8 cellular contexts compared by ENCODE assay signal in the genomic region with DNA sequence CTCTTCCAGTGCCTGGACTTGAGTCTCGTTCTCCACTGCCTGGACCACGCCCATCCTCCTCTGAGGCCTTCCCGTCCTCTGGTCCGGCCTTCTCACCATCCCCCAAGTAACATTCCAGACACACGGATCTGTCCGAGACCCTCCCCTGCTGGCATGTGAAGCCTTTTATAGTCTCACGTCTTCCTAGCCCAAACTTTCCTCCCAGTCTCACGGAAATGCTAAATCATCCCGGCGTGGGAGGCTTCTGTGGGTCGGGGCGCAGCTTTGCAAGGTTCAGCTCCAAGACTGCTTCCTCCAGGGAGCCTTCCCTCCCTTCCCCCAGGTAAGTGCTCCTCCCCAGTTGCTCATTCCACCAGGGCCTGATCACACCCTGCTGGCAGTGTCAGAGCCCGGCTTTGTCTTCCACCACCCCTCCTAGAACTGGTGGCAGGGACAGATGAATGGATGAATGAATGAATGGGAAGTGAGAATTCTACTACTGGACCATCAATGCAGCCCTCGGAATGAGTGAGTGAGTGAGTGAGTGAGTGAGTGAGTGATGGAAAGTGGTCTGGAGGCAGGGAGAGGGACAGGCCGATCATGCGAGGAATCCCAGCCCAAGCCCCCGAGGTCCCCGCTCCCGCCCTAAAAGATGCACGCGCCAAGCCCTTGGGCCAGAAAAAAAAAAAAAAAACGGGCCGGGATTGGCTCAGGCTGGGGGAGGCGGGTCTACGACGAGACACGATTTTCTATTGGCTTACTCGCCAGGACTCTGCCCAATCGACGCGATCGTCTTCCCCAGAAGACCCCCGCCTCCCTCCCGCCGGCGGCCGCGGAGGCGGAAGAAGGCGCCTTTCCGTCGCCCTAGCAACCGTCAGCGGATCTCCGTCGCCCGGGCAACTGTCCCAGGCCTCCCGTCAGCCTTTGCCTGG. TPM values are rescaled to one million over a fixed set of nuclear protein-coding genes. Genes with fewer than 3 reads are reported as not detected.
A peak's percentile ranks its signal among the peaks of the same experiment; 100 is the strongest.
DNase-seq lines count a peak whose midpoint lies in the region; ATAC-seq and TF ChIP-seq lines count a peak whose summit lies in the region.

No MANE protein-coding gene starts in this region.

- DNase-seq in NCI-H510A treated with DMSO at 0.1 percent for 48 hours (lab: John Stamatoyannopoulos, UW) (peak; percentile 93), coronary artery (ENCODE audit: low spot score) (peak; percentile 96), kidney tubule cell (ENCODE audit: low spot score) (peak; percentile 94)
- DNase-seq in activated CD4-positive, alpha-beta T cell treated with anti-CD3 and anti-CD28 coated beads, Interleukin-2, amount 10 ng/mL, durations not matched to agents 7 days and 5 days: peak; percentile 84
- peak; percentile 9 to 52 for DNase-seq in stimulated activated CD4-positive, alpha-beta T cell treated with anti-CD3 and anti-CD28 coated beads, Interleukin-1b, Interleukin-23, amount 100 ng/mL, for 1 hour (ENCODE audit: low read depth in 2 of 2)
- no peak for DNase-seq in NK-92 treated with Interleukin-12 subunit alpha and Interleukin-12 subunit beta, amount 100 ng/mL, for 24 hours (lab: John Stamatoyannopoulos, UW)

- no peaks in the 10 kb centered on the region for H3K36me3 Mint-ChIP-seq in activated CD4-positive, alpha-beta T cell treated with anti-CD3 and anti-CD28 coated beads, Interleukin-2, amount 10 ng/mL, durations not matched to agents 7 days and 5 days (ENCODE audit: low read depth)

- H3K27ac ChIP-seq in coronary artery: peak overlapping the region; percentile 84 to 95

- peaks cover 14% of the 10 kb centered on the region for H3K27me3 Mint-ChIP-seq in activated CD4-positive, alpha-beta T cell treated with anti-CD3 and anti-CD28 coated beads, Interleukin-2, amount 10 ng/mL, durations not matched to agents 7 days and 5 days

- TF ChIP-seq CTCF in coronary artery (IDR thresholded peaks at IDR 0.05): no peak

- ATAC-seq in GM18517 (IDR thresholded peaks at IDR 0.05; ENCODE audit: unreplicated experiment) (peak; percentile 55), HG03342 (IDR thresholded peaks at IDR 0.05; ENCODE audit: unreplicated experiment) (peak; percentile 92)

- peaks cover 13% of the 10 kb centered on the region for H3K4me1 Mint-ChIP-seq in activated CD4-positive, alpha-beta T cell treated with anti-CD3 and anti-CD28 coated beads, Interleukin-2, amount 10 ng/mL, durations not matched to agents 7 days and 5 days

- CTCF ChIA-PET in activated CD4-positive, alpha-beta T cell treated with anti-CD3 and anti-CD28 coated beads, Interleukin-2, amount 10 ng/mL, durations not matched to agents 7 days and 5 days (lab: Charles Lee): interaction anchor here (0.5 kb wide), 1 partner anchor 15 kb away, joined by 3 read pairs; no protein-coding TSS in a partner anchor

- H3K27ac Mint-ChIP-seq in activated CD4-positive, alpha-beta T cell treated with anti-CD3 and anti-CD28 coated beads, Interleukin-2, amount 10 ng/mL, durations not matched to agents 7 days and 5 days: peak overlapping the region; percentile 31

- H3K4me3 ChIP-seq in coronary artery: peak overlapping the region; percentile 93

- no peaks in the 10 kb centered on the region for H3K9me3 Mint-ChIP-seq in activated CD4-positive, alpha-beta T cell treated with anti-CD3 and anti-CD28 coated beads, Interleukin-2, amount 10 ng/mL, durations not matched to agents 7 days and 5 days

- H3K4me3 Mint-ChIP-seq in activated CD4-positive, alpha-beta T cell treated with anti-CD3 and anti-CD28 coated beads, Interleukin-2, amount 10 ng/mL, durations not matched to agents 7 days and 5 days: peak overlapping the region; percentile 76

- POLR2A ChIA-PET in activated CD4-positive, alpha-beta T cell treated with anti-CD3 and anti-CD28 coated beads, Interleukin-2, amount 10 ng/mL, durations not matched to agents 7 days and 5 days (lab: Charles Lee): no interaction called here

RNA-seq across cellular contexts. Expression of a gene that starts 9.3 kb away (rescaled TPM):
- total RNA-seq in activated CD4-positive, alpha-beta T cell treated with anti-CD3 and anti-CD28 coated beads, Interleukin-2, amount 10 ng/mL, durations not matched to agents 7 days and 5 days: under 1 TPM; 0.32 to 0.42 TPM

RNA-seq across cellular contexts. Expression of a gene that starts 22.2 kb away (rescaled TPM):
- not detected for total RNA-seq in activated CD4-positive, alpha-beta T cell treated with anti-CD3 and anti-CD28 coated beads, Interleukin-2, amount 10 ng/mL, durations not matched to agents 7 days and 5 days
